In genomic region chr2:207505728-207506127, GRCh38 we compare ENCODE assay signal across 9 cellular contexts. TPM values are rescaled to one million over a fixed set of nuclear protein-coding genes. Genes with fewer than 3 reads are reported as not detected.
DNase-seq lines count a peak whose midpoint lies in the region; ATAC-seq and TF ChIP-seq lines count a peak whose summit lies in the region.
"Had no signal": no experiment of that assay in that cellular context is flagged by ENCODE, and none has a peak within 500 bp of the region (broad histone marks: within the 10 kb centered on the region; RNA-seq: fewer than 3 reads in every experiment).

No MANE protein-coding gene starts in this region.

- POLR2A ChIA-PET in activated B cell treated with CpG ODN at 0.5 μM for 24 hours (lab: Charles Lee), result interaction anchor here (1.1 to 5.0 kb wide), 5 partner anchors 13 to 339 kb away, joined by 3 to 128 read pairs (median 11); partner anchors contain the start of genes CREB1, KLF7 and METTL21A

- H3K4me1 Mint-ChIP-seq in activated CD8-positive, alpha-beta memory T cell treated with anti-CD3 and anti-CD28 coated beads, Interleukin-2, amount 10 ng/mL, durations not matched to agents 7 days and 5 days, result peaks cover 54% of the 10 kb centered on the region
- H3K4me1 Mint-ChIP-seq in activated B cell treated with CpG ODN at 0.5 μM for 24 hours, result peaks cover 63% of the 10 kb centered on the region
- H3K4me1 Mint-ChIP-seq in stimulated activated naive CD8-positive, alpha-beta T cell treated with anti-CD3 and anti-CD28 coated beads, Interleukin-15, amount 100 ng/mL, for 72 hours, result peaks cover 64% of the 10 kb centered on the region

- H3K27me3 Mint-ChIP-seq in activated CD8-positive, alpha-beta memory T cell treated with anti-CD3 and anti-CD28 coated beads, Interleukin-2, amount 10 ng/mL, durations not matched to agents 7 days and 5 days, result peaks cover 35% of the 10 kb centered on the region
- no peaks in the 10 kb centered on the region for H3K27me3 Mint-ChIP-seq in activated B cell treated with CpG ODN at 0.5 μM for 24 hours
- no peaks in the 10 kb centered on the region for H3K27me3 Mint-ChIP-seq in stimulated activated naive CD8-positive, alpha-beta T cell treated with anti-CD3 and anti-CD28 coated beads, Interleukin-15, amount 100 ng/mL, for 72 hours

- intact Hi-C loops in activated B cell treated with CpG ODN at 0.5 μM for 24 hours (cut with micrococcal nuclease) (no loop called here), Right ventricle myocardium inferior (cut with DNase I) (no loop called here)

- TF ChIP-seq CTCF in activated B cell treated with CpG ODN at 0.5 μM for 24 hours (IDR thresholded peaks at IDR 0.05) (no peak), foreskin keratinocyte (conservative IDR thresholded peaks at IDR 0.05) (no peak)

- no peaks in the 10 kb centered on the region for H3K27me3 ChIP-seq in foreskin keratinocyte

- CTCF ChIA-PET in activated CD8-positive, alpha-beta memory T cell treated with anti-CD3 and anti-CD28 coated beads, Interleukin-2, amount 10 ng/mL, durations not matched to agents 7 days and 5 days (lab: Charles Lee), result interaction anchor here (1.1 kb wide), 1 partner anchor 24 kb away, joined by 3 read pairs; the partner anchor contains the start of gene CREB1
- CTCF ChIA-PET in activated B cell treated with CpG ODN at 0.5 μM for 24 hours (lab: Charles Lee), result no interaction called here

- H3K4me1 ChIP-seq in foreskin keratinocyte, result peaks cover 28% of the 10 kb centered on the region

- DNase-seq in activated CD8-positive, alpha-beta memory T cell treated with anti-CD3 and anti-CD28 coated beads, Interleukin-2, amount 10 ng/mL, durations not matched to agents 7 days and 5 days, result peak; percentile 47
- no peak for DNase-seq in activated CD8-positive, alpha-beta memory T cell treated with anti-CD3 and anti-CD28 coated beads for 24 hours
- DNase-seq in activated B cell treated with CpG ODN at 0.5 μM for 24 hours (no peak), foreskin keratinocyte (peak; percentile 92 to 96), NCI-H2227 treated with DMSO at 0.1 percent for 48 hours (lab: John Stamatoyannopoulos, UW) (no peak), NCI-H446 (lab: John Stamatoyannopoulos, UW) (no peak), Right ventricle myocardium inferior (ENCODE audit: missing footprints) (no peak)
- DNase-seq in stimulated activated naive CD8-positive, alpha-beta T cell treated with anti-CD3 and anti-CD28 coated beads, Interleukin-15, amount 100 ng/mL, for 72 hours, result peak in 1 of 2 donors; percentile 47

- no peak overlapping the region for H3K4me3 Mint-ChIP-seq in activated CD8-positive, alpha-beta memory T cell treated with anti-CD3 and anti-CD28 coated beads, Interleukin-2, amount 10 ng/mL, durations not matched to agents 7 days and 5 days
- H3K4me3 Mint-ChIP-seq in activated B cell treated with CpG ODN at 0.5 μM for 24 hours, result peak overlapping the region; percentile 44
- H3K4me3 Mint-ChIP-seq in stimulated activated naive CD8-positive, alpha-beta T cell treated with anti-CD3 and anti-CD28 coated beads, Interleukin-15, amount 100 ng/mL, for 72 hours, result peak overlapping the region; percentile 72 to 74

- H3K9me3 Mint-ChIP-seq in activated CD8-positive, alpha-beta memory T cell treated with anti-CD3 and anti-CD28 coated beads, Interleukin-2, amount 10 ng/mL, durations not matched to agents 7 days and 5 days (ENCODE audit: low read depth), result no peaks in the 10 kb centered on the region
- peaks cover 7% of the 10 kb centered on the region for H3K9me3 Mint-ChIP-seq in activated B cell treated with CpG ODN at 0.5 μM for 24 hours
- no peaks in the 10 kb centered on the region for H3K9me3 Mint-ChIP-seq in stimulated activated naive CD8-positive, alpha-beta T cell treated with anti-CD3 and anti-CD28 coated beads, Interleukin-15, amount 100 ng/mL, for 72 hours

- peak overlapping the region; percentile 80 for H3K27ac ChIP-seq in foreskin keratinocyte
- H3K27ac ChIP-seq: C4-2B had no signal

- peaks cover 2% of the 10 kb centered on the region for H3K36me3 Mint-ChIP-seq in activated CD8-positive, alpha-beta memory T cell treated with anti-CD3 and anti-CD28 coated beads, Interleukin-2, amount 10 ng/mL, durations not matched to agents 7 days and 5 days
- peaks cover 10% of the 10 kb centered on the region for H3K36me3 Mint-ChIP-seq in activated B cell treated with CpG ODN at 0.5 μM for 24 hours (ENCODE audit: low read depth)

- peak overlapping the region; percentile 1 for H3K27ac Mint-ChIP-seq in activated CD8-positive, alpha-beta memory T cell treated with anti-CD3 and anti-CD28 coated beads, Interleukin-2, amount 10 ng/mL, durations not matched to agents 7 days and 5 days
- H3K27ac Mint-ChIP-seq in activated B cell treated with CpG ODN at 0.5 μM for 24 hours, result peak overlapping the region; percentile 65
- H3K27ac Mint-ChIP-seq in stimulated activated naive CD8-positive, alpha-beta T cell treated with anti-CD3 and anti-CD28 coated beads, Interleukin-15, amount 100 ng/mL, for 72 hours, result peak overlapping the region in 1 of 2 donors; percentile 75

- peak; percentile 69 for ATAC-seq in activated CD8-positive, alpha-beta memory T cell treated with anti-CD3 and anti-CD28 coated beads, Interleukin-2, amount 10 ng/mL, durations not matched to agents 7 days and 5 days
- ATAC-seq in activated B cell treated with CpG ODN at 0.5 μM for 24 hours (ENCODE audit: low read depth), result no peak
- ATAC-seq in foreskin keratinocyte, result peak; percentile 90
- ATAC-seq in stimulated activated naive CD8-positive, alpha-beta T cell treated with anti-CD3 and anti-CD28 coated beads, Interleukin-15, amount 100 ng/mL, for 72 hours, result peak; percentile 72
- no peak for ATAC-seq in Right ventricle myocardium inferior

RNA-seq across cellular contexts. Expression of gene CREB1, which starts 24.0 kb away (rescaled TPM):
- total RNA-seq in activated CD8-positive, alpha-beta memory T cell treated with anti-CD3 and anti-CD28 coated beads, Interleukin-2, amount 10 ng/mL, durations not matched to agents 7 days and 5 days, result 100 to 1,000 TPM; 101 to 115 TPM
- total RNA-seq in activated B cell treated with CpG ODN at 0.5 μM for 24 hours (112 and 127 TPM in 2 replicates), foreskin keratinocyte (46.1 and 50.6 TPM in 2 replicates), Right ventricle myocardium inferior (57.0 TPM)
- 7.4 and 10.1 TPM in 2 replicates for polyA plus RNA-seq in foreskin keratinocyte

Comparison
In these comparisons a context has a peak if more than half of its experiments do, and no peak if none do; other contexts are left out.
1. DNase-seq: peak in activated CD8-positive, alpha-beta memory T cell treated with anti-CD3 and anti-CD28 coated beads, Interleukin-2, amount 10 ng/mL, durations not matched to agents 7 days and 5 days (single experiment) and foreskin keratinocyte (2 of 2); none in activated CD8-positive, alpha-beta memory T cell treated with anti-CD3 and anti-CD28 coated beads for 24 hours (single experiment), activated B cell treated with CpG ODN at 0.5 μM for 24 hours (single experiment), NCI-H2227 treated with DMSO at 0.1 percent for 48 hours (single experiment), NCI-H446 (0 of 2) and Right ventricle myocardium inferior (single experiment).
2. ATAC-seq: peak in activated CD8-positive, alpha-beta memory T cell treated with anti-CD3 and anti-CD28 coated beads, Interleukin-2, amount 10 ng/mL, durations not matched to agents 7 days and 5 days (single experiment), foreskin keratinocyte (single experiment) and stimulated activated naive CD8-positive, alpha-beta T cell treated with anti-CD3 and anti-CD28 coated beads, Interleukin-15, amount 100 ng/mL, for 72 hours (single experiment); none in activated B cell treated with CpG ODN at 0.5 μM for 24 hours (single experiment) and Right ventricle myocardium inferior (single experiment).